18 cellular contexts compared by ENCODE assay signal in the genomic region with DNA sequence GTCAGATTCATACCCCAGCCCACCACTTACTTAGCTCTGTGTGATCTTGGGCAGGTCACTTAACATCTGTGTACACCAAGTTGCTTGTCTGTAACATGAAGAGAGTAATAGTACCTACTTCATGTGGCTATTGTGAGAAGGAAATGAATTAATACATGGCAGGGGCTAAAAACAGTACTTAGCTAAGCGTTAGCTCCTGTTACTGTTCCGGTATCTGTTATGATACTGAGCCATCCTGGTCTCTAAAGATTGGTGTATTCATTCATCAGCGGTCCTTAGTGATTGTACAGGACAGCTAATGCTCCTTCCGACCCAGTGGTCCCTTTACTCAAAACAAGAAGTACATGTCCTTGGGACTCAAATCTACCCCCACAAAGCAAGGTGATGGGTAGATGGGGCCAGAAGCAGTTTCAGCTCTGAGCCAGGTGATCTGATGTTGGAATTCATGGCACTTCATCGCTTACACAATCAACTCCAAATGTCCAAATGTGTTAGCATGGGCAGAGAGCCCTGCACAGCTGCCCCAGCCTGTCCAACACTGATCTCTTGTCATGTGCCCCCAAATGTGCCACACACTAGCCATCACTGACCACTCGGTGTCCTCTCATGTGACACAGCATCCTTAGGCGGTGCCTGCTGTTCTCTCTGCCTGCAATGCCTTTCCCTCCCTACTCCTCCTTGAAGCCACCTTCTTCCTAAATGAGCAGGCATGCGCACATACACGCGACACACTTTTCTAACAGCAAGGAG.
A peak's percentile ranks its signal among the peaks of the same experiment; 100 is the strongest.
DNase-seq lines count a peak whose midpoint lies in the region; ATAC-seq and TF ChIP-seq lines count a peak whose summit lies in the region.
"Had no signal": no experiment of that assay in that cellular context is flagged by ENCODE, and none has a peak within 500 bp of the region (broad histone marks: within the 10 kb centered on the region; RNA-seq: fewer than 3 reads in every experiment).

No MANE protein-coding gene starts in this region.

- no peak overlapping the region for H3K4me3 ChIP-seq in right atrium auricular region
- H3K4me3 ChIP-seq in gastrocnemius medialis, result no peak overlapping the region
- H3K4me3 ChIP-seq: BLaER1, HAP-1 had no signal

- intact Hi-C loops in Right ventricle myocardium inferior (cut with DNase I) (loop anchor here (5.0 kb wide), 1 partner anchor 80 kb away; no protein-coding TSS in a partner anchor), gastrocnemius medialis (cut with DNase I; ENCODE audit: low total_unique reads) (loop anchor here (5.0 kb wide), 1 partner anchor 65 kb away; no protein-coding TSS in a partner anchor)

- DNase-seq in T-helper 2 cell treated with Interferon-gamma antibody and Interleukin-4, amounts not matched to agents 5 μg/mL and 100 μg/mL, for 36 hours (ENCODE audit: low spot score), result no peak
- DNase-seq in T-helper 2 cell (no peak), right atrium auricular region (ENCODE audit: low spot score) (no peak), Right ventricle myocardium inferior (ENCODE audit: missing footprints) (no peak), gastrocnemius medialis (peak; percentile 23 to 28), NCI-H2196 treated with DMSO at 0.1 percent for 48 hours (lab: John Stamatoyannopoulos, UW; ENCODE audit: unreplicated experiment) (no peak), left lobe of liver (ENCODE audit: low spot score) (no peak)
- DNase-seq: AML-193; Caco-2; CD8-positive, alpha-beta memory T cell; DND-41; GDM1; GOT3 had no signal

- H3K27ac ChIP-seq in right atrium auricular region, result peak overlapping the region; percentile 60 to 80
- peak overlapping the region; percentile 67 to 85 (median 76) for H3K27ac ChIP-seq in gastrocnemius medialis
- H3K27ac ChIP-seq: 22Rv1, BLaER1 had no signal

- H3K4me1 ChIP-seq in right atrium auricular region, result peaks cover 0 to 62% of the 10 kb centered on the region in 2 donors
- peaks cover 52 to 77% of the 10 kb centered on the region in 2 donors for H3K4me1 ChIP-seq in gastrocnemius medialis
- H3K4me1 ChIP-seq: Caco-2, HAP-1 had no signal

- H3K36me3 ChIP-seq in right atrium auricular region, result no peaks in the 10 kb centered on the region
- no peaks in the 10 kb centered on the region for H3K36me3 ChIP-seq in gastrocnemius medialis
- H3K36me3 ChIP-seq: BLaER1, HAP-1 had no signal

- no peak for ATAC-seq in Right ventricle myocardium inferior
- ATAC-seq in gastrocnemius medialis, result peak; percentile 42 to 54
- ATAC-seq in HG02763 (IDR thresholded peaks at IDR 0.05; ENCODE audit: unreplicated experiment), result no peak
- no peak for ATAC-seq in left lobe of liver
- ATAC-seq: HepG2 had no signal

- no peaks in the 10 kb centered on the region for H3K27me3 Mint-ChIP-seq in T-helper 2 cell treated with Interferon-gamma antibody and Interleukin-4, amounts not matched to agents 5 μg/mL and 100 μg/mL, for 36 hours (ENCODE audit: low read depth)

- TF ChIP-seq CTCF in right atrium auricular region (IDR thresholded peaks at IDR 0.05) (no peak), gastrocnemius medialis (IDR thresholded peaks at IDR 0.05 in 4 of 5, conservative IDR thresholded peaks at IDR 0.05 in 1 of 5) (no peak)

- in situ Hi-C loops in gastrocnemius medialis (cut with MboI; ENCODE audit: low sequenced_read_pairs in 4 of 4), result no loop called here

- no peaks in the 10 kb centered on the region for H3K36me3 Mint-ChIP-seq in T-helper 2 cell treated with Interferon-gamma antibody and Interleukin-4, amounts not matched to agents 5 μg/mL and 100 μg/mL, for 36 hours (ENCODE audit: low read depth)
- H3K36me3 Mint-ChIP-seq: CD8-positive, alpha-beta memory T cell had no signal

- peak overlapping the region; percentile 41 for H3K27ac Mint-ChIP-seq in T-helper 2 cell treated with Interferon-gamma antibody and Interleukin-4, amounts not matched to agents 5 μg/mL and 100 μg/mL, for 36 hours
- H3K27ac Mint-ChIP-seq: CD8-positive, alpha-beta memory T cell had no signal

- TF ChIP-seq POLR2A in gastrocnemius medialis (IDR thresholded peaks at IDR 0.05), result no peak

- no peaks in the 10 kb centered on the region for H3K4me1 Mint-ChIP-seq in T-helper 2 cell treated with Interferon-gamma antibody and Interleukin-4, amounts not matched to agents 5 μg/mL and 100 μg/mL, for 36 hours (ENCODE audit: low read depth)
- H3K4me1 Mint-ChIP-seq: CD8-positive, alpha-beta memory T cell had no signal

- H3K9me3 ChIP-seq in right atrium auricular region (no peaks in the 10 kb centered on the region), gastrocnemius medialis (no peaks in the 10 kb centered on the region)
- H3K9me3 ChIP-seq: BLaER1, Caco-2, HAP-1 had no signal

- no peaks in the 10 kb centered on the region for H3K27me3 ChIP-seq in right atrium auricular region
- no peaks in the 10 kb centered on the region for H3K27me3 ChIP-seq in gastrocnemius medialis
- H3K27me3 ChIP-seq: BLaER1 had no signal

- no peak overlapping the region for H3K4me3 Mint-ChIP-seq in T-helper 2 cell treated with Interferon-gamma antibody and Interleukin-4, amounts not matched to agents 5 μg/mL and 100 μg/mL, for 36 hours
- H3K4me3 Mint-ChIP-seq: CD8-positive, alpha-beta memory T cell had no signal

- H3K9me3 Mint-ChIP-seq in T-helper 2 cell treated with Interferon-gamma antibody and Interleukin-4, amounts not matched to agents 5 μg/mL and 100 μg/mL, for 36 hours, result no peaks in the 10 kb centered on the region

Comparison
In these comparisons a context has a peak if more than half of its experiments do, and no peak if none do; other contexts are left out.
1. DNase-seq: peak in gastrocnemius medialis (2 of 2); none in T-helper 2 cell treated with Interferon-gamma antibody and Interleukin-4, amounts not matched to agents 5 μg/mL and 100 μg/mL, for 36 hours (single experiment), T-helper 2 cell (0 of 5), right atrium auricular region (single experiment), Right ventricle myocardium inferior (single experiment), NCI-H2196 treated with DMSO at 0.1 percent for 48 hours (single experiment) and left lobe of liver (single experiment).
2. ATAC-seq: peak in gastrocnemius medialis (2 of 2); none in Right ventricle myocardium inferior (single experiment), HG02763 (single experiment) and left lobe of liver (single experiment).